Comparison of ENCODE assay signal across 22 cellular contexts in genomic region chr11:28026634-28027290, GRCh38.
DNase-seq lines count a peak whose midpoint lies in the region; ATAC-seq lines count a peak whose summit lies in the region.
"Had no signal": no experiment of that assay in that cellular context is flagged by ENCODE, and none has a peak within 500 bp of the region (broad histone marks: within the 10 kb centered on the region; RNA-seq: fewer than 3 reads in every experiment).

No MANE protein-coding gene starts in this region.

- no peaks in the 10 kb centered on the region for H3K27me3 Mint-ChIP-seq in activated T-cell treated with anti-CD3 and anti-CD28 coated beads, Interleukin-2, amount 50 U/mL, for 72 hours (ENCODE audit: low read depth)
- H3K27me3 Mint-ChIP-seq: activated CD4-positive, alpha-beta T cell treated with anti-CD3 and anti-CD28 coated beads for 36 hours had no signal

- no peaks in the 10 kb centered on the region for H3K4me1 Mint-ChIP-seq in activated T-cell treated with anti-CD3 and anti-CD28 coated beads, Interleukin-2, amount 50 U/mL, for 72 hours (ENCODE audit: low read depth)
- H3K4me1 Mint-ChIP-seq: activated CD4-positive, alpha-beta T cell treated with anti-CD3 and anti-CD28 coated beads for 36 hours had no signal

- peaks cover 0 to 4% of the 10 kb centered on the region in 2 donors for H3K9me3 Mint-ChIP-seq in activated T-cell treated with anti-CD3 and anti-CD28 coated beads, Interleukin-2, amount 50 U/mL, for 72 hours

- peak; percentile 83 for ATAC-seq in GM18502 (IDR thresholded peaks at IDR 0.05; ENCODE audit: poor library complexity, unreplicated experiment)
- ATAC-seq in GM19372 (IDR thresholded peaks at IDR 0.05; ENCODE audit: low read depth, unreplicated experiment), result peak; percentile 94
- ATAC-seq in HG02798 (IDR thresholded peaks at IDR 0.05; ENCODE audit: poor library complexity, unreplicated experiment), result peak; percentile 64
- peak; percentile 65 for ATAC-seq in HG03457 (IDR thresholded peaks at IDR 0.05; ENCODE audit: unreplicated experiment)
- no peak for ATAC-seq in activated T-cell treated with anti-CD3 and anti-CD28 coated beads, Interleukin-2, amount 50 U/mL, for 72 hours (replicated peaks in 1 of 2)
- ATAC-seq: activated CD4-positive, alpha-beta T cell treated with anti-CD3 and anti-CD28 coated beads for 36 hours; gastrocnemius medialis; sciatic nerve had no signal

- H3K36me3 Mint-ChIP-seq in activated T-cell treated with anti-CD3 and anti-CD28 coated beads, Interleukin-2, amount 50 U/mL, for 72 hours (ENCODE audit: insufficient read depth in 2 of 2), result peaks cover 7 to 15% of the 10 kb centered on the region in 2 donors

- DNase-seq in activated T-cell treated with anti-CD3 and anti-CD28 coated beads, Interleukin-2, amount 50 U/mL, for 72 hours, result no peak
- DNase-seq in A172 (ENCODE audit: low spot score) (no peak), NCI-H1930 (lab: John Stamatoyannopoulos, UW) (no peak), DMS114 treated with DMSO at 0.1 percent for 48 hours (lab: John Stamatoyannopoulos, UW; ENCODE audit: unreplicated experiment) (no peak)
- DNase-seq: activated CD4-positive, alpha-beta T cell treated with anti-CD3 and anti-CD28 coated beads for 36 hours; activated naive CD4-positive, alpha-beta T cell treated with anti-CD3 and anti-CD28 coated beads for 36 hours; colonic mucosa; DMS79; gastrocnemius medialis; GOT3; Kasumi-1; NCI-H1436 treated with DMSO at 0.1 percent for 48 hours; NCI-H446 treated with DMSO at 0.1 percent for 48 hours; SIG-M5; stimulated activated CD4-positive, alpha-beta T cell treated with anti-CD3 and anti-CD28 coated beads, Interleukin-2, amount 100 ng/mL, for 24 hours; substantia nigra; T1000 had no signal

- H3K27ac Mint-ChIP-seq in activated T-cell treated with anti-CD3 and anti-CD28 coated beads, Interleukin-2, amount 50 U/mL, for 72 hours, result no peak overlapping the region
- H3K27ac Mint-ChIP-seq: activated CD4-positive, alpha-beta T cell treated with anti-CD3 and anti-CD28 coated beads for 36 hours; activated naive CD4-positive, alpha-beta T cell treated with anti-CD3 and anti-CD28 coated beads for 36 hours had no signal

- no peak overlapping the region for H3K4me3 Mint-ChIP-seq in activated T-cell treated with anti-CD3 and anti-CD28 coated beads, Interleukin-2, amount 50 U/mL, for 72 hours
- H3K4me3 Mint-ChIP-seq: activated CD4-positive, alpha-beta T cell treated with anti-CD3 and anti-CD28 coated beads for 36 hours; activated naive CD4-positive, alpha-beta T cell treated with anti-CD3 and anti-CD28 coated beads for 36 hours had no signal

Comparison
In these comparisons a context has a peak if more than half of its experiments do, and no peak if none do; other contexts are left out.
1. ATAC-seq: peak in GM18502 (single experiment), GM19372 (single experiment), HG02798 (single experiment) and HG03457 (single experiment); none in activated T-cell treated with anti-CD3 and anti-CD28 coated beads, Interleukin-2, amount 50 U/mL, for 72 hours (0 of 2).